ENCODE assay signal across 21 cellular contexts in genomic region chr20:805713-806112, GRCh38. TPM values are rescaled to one million over a fixed set of nuclear protein-coding genes. Genes with fewer than 3 reads are reported as not detected.
DNase-seq lines count a peak whose midpoint lies in the region; ATAC-seq and TF ChIP-seq lines count a peak whose summit lies in the region.
"Had no signal": no experiment of that assay in that cellular context is flagged by ENCODE, and none has a peak within 500 bp of the region (broad histone marks: within the 10 kb centered on the region; RNA-seq: fewer than 3 reads in every experiment).

No MANE protein-coding gene starts in this region.

- in situ Hi-C loops in astrocyte of the spinal cord (cut with HindIII; ENCODE audit: low sequenced_read_pairs): no loop called here

- H3K27ac ChIP-seq in adrenal gland: no peak overlapping the region
- H3K27ac ChIP-seq: upper lobe of left lung had no signal

- H3K36me3 ChIP-seq in adrenal gland (replicated peaks in 1 of 2): no peaks in the 10 kb centered on the region
- H3K36me3 ChIP-seq: upper lobe of left lung had no signal

- H3K27me3 ChIP-seq in adrenal gland: peaks cover 12% of the 10 kb centered on the region
- H3K27me3 ChIP-seq: upper lobe of left lung had no signal

- TF ChIP-seq CTCF in astrocyte of the spinal cord (IDR thresholded peaks at IDR 0.05; ENCODE audit: low read depth, low read length) (no peak), adrenal gland (IDR thresholded peaks at IDR 0.05) (no peak)

- no peak for TF ChIP-seq POLR2A in adrenal gland (IDR thresholded peaks at IDR 0.05)

- no peaks in the 10 kb centered on the region for H3K4me1 ChIP-seq in adrenal gland (replicated peaks in 1 of 2)
- H3K4me1 ChIP-seq: upper lobe of left lung had no signal

- 17 to 28% (median 20%) methylated on average over 1 of the region's 1 CpG for WGBS in adrenal gland, 4 donors

- no peaks in the 10 kb centered on the region for H3K9me3 ChIP-seq in adrenal gland (replicated peaks in 1 of 3)

- no peak for ATAC-seq in HG03439 (IDR thresholded peaks at IDR 0.05; ENCODE audit: unreplicated experiment)
- ATAC-seq: activated naive CD4-positive, alpha-beta T cell treated with anti-CD3 and anti-CD28 coated beads, Interleukin-2, amount 50 U/mL, for 72 hours; naive thymus-derived CD4-positive, alpha-beta T cell; Panc1 had no signal

- intact Hi-C loops in adrenal gland (cut with DNase I): no loop called here

- DNase-seq in DMS53 (lab: John Stamatoyannopoulos, UW): peak; percentile 64
- DNase-seq in DMS53 treated with DMSO at 0.1 percent for 48 hours (lab: John Stamatoyannopoulos, UW; ENCODE audit: unreplicated experiment): no peak
- DNase-seq in Kasumi-1 (lab: John Stamatoyannopoulos, UW): peak; percentile 2 to 17
- DNase-seq in astrocyte of the spinal cord (ENCODE audit: low read depth, low spot score): peak; percentile 59
- DNase-seq in kidney tubule cell (ENCODE audit: low spot score): peak; percentile 17
- no peak for DNase-seq in AG08396 (ENCODE audit: low spot score)
- DNase-seq in adrenal gland: no peak
- DNase-seq: 8988T; activated CD4-positive, alpha-beta T cell treated with anti-CD3 and anti-CD28 coated beads, Interleukin-2, amount 10 ng/mL, durations not matched to agents 24 days and 14 days; activated T-cell treated with anti-CD3 and anti-CD28 coated beads, Interleukin-2, amount 50 U/mL, for 1 hour; endodermal cell; KG1; naive thymus-derived CD4-positive, alpha-beta T cell; NCI-H1436 treated with DMSO at 0.1 percent for 48 hours; stimulated activated CD4-positive, alpha-beta T cell treated with anti-CD3 and anti-CD28 coated beads, Interleukin-12 subunit alpha, Interleukin-12 subunit beta, amount 100 ng/mL, for 4 hours; stimulated activated naive CD4-positive, alpha-beta T cell; upper lobe of left lung had no signal

- H3K4me3 ChIP-seq in astrocyte of the spinal cord (ENCODE audit: low read depth, low read length) (no peak overlapping the region), adrenal gland (no peak overlapping the region)
- H3K4me3 ChIP-seq: upper lobe of left lung had no signal

RNA-seq across cellular contexts. Expression of gene FAM110A, which starts 27.8 kb away (rescaled TPM):
- 10 to 100 TPM in 5 of 8 donors, 1 to 10 TPM in 3; 4.8 to 16.7 (median 10.8) TPM for total RNA-seq in adrenal gland
- polyA plus RNA-seq in adrenal gland: 1 to 10 TPM; 2.4 to 7.1 (median 6.2) TPM

RNA-seq across cellular contexts. Expression of gene SLC52A3, which starts 37.4 kb away (rescaled TPM):
- 1 to 10 TPM in 1 of 8 donors, under 1 TPM in 6, not detected in 1; 0.15 to 1.2 (median 0.27) TPM for total RNA-seq in adrenal gland
- polyA plus RNA-seq in adrenal gland: under 1 TPM; 0.05 to 0.88 (median 0.16) TPM
- total RNA-seq: activated CD4-positive, alpha-beta T cell treated with anti-CD3 and anti-CD28 coated beads, Interleukin-2, amount 10 ng/mL, durations not matched to agents 24 days and 14 days; activated naive CD4-positive, alpha-beta T cell treated with anti-CD3 and anti-CD28 coated beads, Interleukin-2, amount 50 U/mL, for 72 hours; naive thymus-derived CD4-positive, alpha-beta T cell; pulmonary artery endothelial cell had no signal
- polyA plus RNA-seq: naive thymus-derived CD4-positive, alpha-beta T cell had no signal

Comparison
In these comparisons a context has a peak if more than half of its experiments do, and no peak if none do; other contexts are left out.
1. DNase-seq: peak in DMS53 (single experiment), Kasumi-1 (2 of 2), astrocyte of the spinal cord (single experiment) and kidney tubule cell (single experiment); none in DMS53 treated with DMSO at 0.1 percent for 48 hours (single experiment), AG08396 (single experiment) and adrenal gland (0 of 7).